In the genomic region with DNA sequence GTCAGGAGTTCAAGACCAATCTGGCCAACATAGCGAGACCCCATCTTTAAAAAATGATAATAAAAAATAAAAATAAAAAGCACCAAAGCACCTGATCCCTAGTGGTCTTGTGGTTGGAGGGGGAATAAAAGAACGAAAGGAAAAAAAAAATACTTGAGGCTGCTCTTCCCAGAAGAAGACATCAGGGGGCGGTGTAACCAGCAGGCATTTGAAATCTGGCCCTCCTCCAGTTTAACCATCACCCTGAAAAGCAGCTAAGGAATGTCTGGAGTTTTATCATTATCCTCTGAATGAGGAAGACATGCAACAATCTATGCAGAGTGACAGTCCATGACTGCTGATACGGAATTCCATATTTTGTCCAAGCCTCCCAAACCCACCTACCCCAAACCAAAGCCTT, we compare ENCODE assay signal across 10 cellular contexts. TPM values are rescaled to one million over a fixed set of nuclear protein-coding genes. Genes with fewer than 3 reads are reported as not detected.
DNase-seq lines count a peak whose midpoint lies in the region; ATAC-seq, FAIRE-seq and TF ChIP-seq lines count a peak whose summit lies in the region.
"Had no signal": no experiment of that assay in that cellular context is flagged by ENCODE, and none has a peak within 500 bp of the region (broad histone marks: within the 10 kb centered on the region; RNA-seq: fewer than 3 reads in every experiment).

No MANE protein-coding gene starts in this region.

- no peaks in the 10 kb centered on the region for H3K9me3 ChIP-seq in MG63

- no peak for ATAC-seq in HG02571 (IDR thresholded peaks at IDR 0.05; ENCODE audit: unreplicated experiment)

- H3K27me3 ChIP-seq in MG63 = no peaks in the 10 kb centered on the region

- no peaks in the 10 kb centered on the region for H3K36me3 ChIP-seq in MG63

- no peak for FAIRE-seq in D721Med (lab: Jason Lieb, UNC)

- H3K4me3 ChIP-seq in astrocyte of the spinal cord (ENCODE audit: low read depth, low read length) = no peak overlapping the region
- H3K4me3 ChIP-seq in MG63 = no peak overlapping the region
- H3K4me3 ChIP-seq: skin epidermis had no signal

- in situ Hi-C loops in astrocyte of the spinal cord (cut with HindIII; ENCODE audit: low sequenced_read_pairs) = no loop called here

- DNase-seq in D721Med (ENCODE audit: insufficient read length, low spot score) (no peak), HT1080 (ENCODE audit: low read depth) (peak; percentile 16), astrocyte of the spinal cord (ENCODE audit: low read depth, low spot score) (peak; percentile 29), lung microvascular endothelial cell (ENCODE audit: low read depth in 2 of 2) (peak; percentile 51 to 54), MG63 (no peak), activated gamma-delta T cell treated with Interleukin-2 at 50 U/mL for 16 hours (no peak)
- DNase-seq in stimulated activated CD4-positive, alpha-beta T cell treated with anti-CD3 and anti-CD28 coated beads, Interleukin-4, amount 100 ng/mL, for 1 hour = no peak
- DNase-seq: cerebellar nuclear complex had no signal

- TF ChIP-seq CTCF in D721Med (IDR thresholded peaks at IDR 0.05; ENCODE audit: insufficient read depth, missing control alignments) = peak; percentile 26
- peak; percentile 67 for TF ChIP-seq CTCF in astrocyte of the spinal cord (IDR thresholded peaks at IDR 0.05; ENCODE audit: low read depth, low read length)

RNA-seq across cellular contexts. Expression of gene KCTD17, which starts 5.6 kb away (rescaled TPM):
- 32.3 and 36.4 TPM in 2 replicates for total RNA-seq in HT1080 (2014; rRNA removed; shearing (Covaris generic))
- polyA plus RNA-seq in HT1080 (2015; cell fraction: cytosol; rRNA removed) = 27.3 and 29.8 TPM in 2 replicates
- polyA plus RNA-seq in HT1080 (2015; cell fraction: nucleus; rRNA removed) = 28.9 and 31.2 TPM in 2 replicates
- 42.1 and 81.7 TPM in 2 replicates for total RNA-seq in lung microvascular endothelial cell
- total RNA-seq in MG63 (2014; rRNA removed; shearing (Covaris generic); ENCODE audit: low replicate concordance) = 7.6 and 29.1 TPM in 2 replicates

RNA-seq across cellular contexts. Expression of gene MPST, which starts 26.4 kb away (rescaled TPM):
- total RNA-seq in HT1080 (2014; rRNA removed; shearing (Covaris generic)) = 127 and 145 TPM in 2 replicates
- polyA plus RNA-seq in HT1080 (2015; cell fraction: cytosol; rRNA removed) = 61.3 and 70.5 TPM in 2 replicates
- polyA plus RNA-seq in HT1080 (2015; cell fraction: nucleus; rRNA removed) = 35.9 TPM in 2 replicates
- 96.1 and 146 TPM in 2 replicates for total RNA-seq in lung microvascular endothelial cell
- total RNA-seq in MG63 (2014; rRNA removed; shearing (Covaris generic); ENCODE audit: low replicate concordance) = 95.7 and 112 TPM in 2 replicates

RNA-seq across cellular contexts. Expression of gene TST, which starts 26.7 kb away (rescaled TPM):
- total RNA-seq in HT1080 (2014; rRNA removed; shearing (Covaris generic)) = 15.9 and 21.3 TPM in 2 replicates
- 13.0 and 15.3 TPM in 2 replicates for polyA plus RNA-seq in HT1080 (2015; cell fraction: cytosol; rRNA removed)
- 9.8 and 9.9 TPM in 2 replicates for polyA plus RNA-seq in HT1080 (2015; cell fraction: nucleus; rRNA removed)
- 54.9 and 63.1 TPM in 2 replicates for total RNA-seq in lung microvascular endothelial cell
- 29.6 and 52.6 TPM in 2 replicates for total RNA-seq in MG63 (2014; rRNA removed; shearing (Covaris generic); ENCODE audit: low replicate concordance)

Comparison
In these comparisons a context has a peak if more than half of its experiments do, and no peak if none do; other contexts are left out.
1. DNase-seq: peak in HT1080 (single experiment), astrocyte of the spinal cord (single experiment) and lung microvascular endothelial cell (2 of 2); none in D721Med (single experiment), stimulated activated CD4-positive, alpha-beta T cell treated with anti-CD3 and anti-CD28 coated beads, Interleukin-4, amount 100 ng/mL, for 1 hour (single experiment), MG63 (single experiment) and activated gamma-delta T cell treated with Interleukin-2 at 50 U/mL for 16 hours (single experiment).